ENCODE assay signal across 23 cellular contexts in the genomic region with DNA sequence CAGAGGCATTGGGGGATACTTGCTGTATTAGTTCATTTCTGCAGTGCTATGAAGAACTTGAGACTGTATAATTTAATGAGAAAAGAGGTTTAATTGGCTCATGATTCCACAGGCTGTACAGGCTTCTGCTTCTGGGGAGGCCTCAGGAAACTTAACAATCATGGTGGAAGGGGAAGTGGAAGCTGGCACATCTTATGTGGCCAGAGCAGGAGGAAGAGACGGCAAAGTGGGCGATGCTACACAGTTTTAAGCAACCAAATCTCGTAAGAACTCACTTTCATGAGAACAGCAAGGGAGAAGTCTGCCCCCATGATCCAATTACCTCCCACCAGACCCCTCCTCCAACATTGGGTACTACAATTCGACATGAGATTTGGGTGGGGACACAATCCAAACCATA.
"Had no signal": no experiment of that assay in that cellular context is flagged by ENCODE, and none has a peak within 500 bp of the region (broad histone marks: within the 10 kb centered on the region; RNA-seq: fewer than 3 reads in every experiment).

No MANE protein-coding gene starts in this region.

- H3K36me3 ChIP-seq: SJCRH30 had no signal

- H3K4me3 ChIP-seq: body of pancreas, SJCRH30 had no signal

- H3K4me1 ChIP-seq: body of pancreas, SJCRH30 had no signal

- H3K27ac ChIP-seq: body of pancreas, SJCRH30 had no signal

- ATAC-seq: activated CD8-positive, alpha-beta memory T cell treated with anti-CD3 and anti-CD28 coated beads, Interleukin-2, amount 10 ng/mL, durations not matched to agents 7 days and 5 days; body of pancreas had no signal

- DNase-seq: activated B cell treated with CpG ODN at 0.5 μM for 24 hours; activated CD4-positive, alpha-beta T cell treated with anti-CD3 and anti-CD28 coated beads for 1 hour; activated CD4-positive, alpha-beta T cell treated with anti-CD3 and anti-CD28 coated beads, Interleukin-2, amount 10 ng/mL, durations not matched to agents 24 days and 14 days; activated CD4-positive, alpha-beta T cell treated with anti-CD3 and anti-CD28 coated beads, Interleukin-2, amount 50 U/mL, for 48 hours; activated CD8-positive, alpha-beta memory T cell treated with anti-CD3 and anti-CD28 coated beads, Interleukin-2, amount 10 ng/mL, durations not matched to agents 7 days and 5 days; activated effector memory CD4-positive, alpha-beta T cell treated with Interleukin-2 at 50 U/mL for 16 hours; activated naive CD4-positive, alpha-beta T cell; activated T-cell treated with anti-CD3 and anti-CD28 coated beads, Interleukin-2, amount 50 U/mL, for 24 hours; aorta; body of pancreas; Kasumi-1; KBM-7; NCI-H1105; NCI-H1436; NCI-H1694 treated with DMSO at 0.1 percent for 48 hours; NCI-H2029 treated with DMSO at 0.1 percent for 48 hours; NCI-H345; NCI-H510A; NCI-H526 treated with DMSO at 0.1 percent for 48 hours; NCI-H82; SJCRH30; SK-N-SH; T-helper 9 cell had no signal

- H3K27me3 ChIP-seq: body of pancreas, SJCRH30 had no signal

- H3K9me3 ChIP-seq: body of pancreas, SJCRH30, SK-N-SH had no signal
